2 cellular contexts compared by ENCODE assay signal in genomic region chr5:179768326-179769085, GRCh38.
TF ChIP-seq lines count a peak whose summit lies in the region.

No MANE protein-coding gene starts in this region.

TF ChIP-seq in GM23338, 12 proteins besides CTCF, POLR2A, EP300 and RAD21:
- no peak for TF ChIP-seq EZH2phosphoT487 (IDR thresholded peaks at IDR 0.05; ENCODE audit: unreplicated experiment)
- TF ChIP-seq POLR2AphosphoS5 (IDR thresholded peaks at IDR 0.05; ENCODE audit: low read depth), result no peak
- no peak for TF ChIP-seq NANOG (IDR thresholded peaks at IDR 0.05; ENCODE audit: borderline replicate concordance)

TF ChIP-seq in K562, 482 proteins besides CTCF, POLR2A, EP300 and RAD21:
- no peak for TF ChIP-seq ZFP36 (IDR thresholded peaks at IDR 0.05; ENCODE audit: low read depth, low read length, partially characterized antibody)
- TF ChIP-seq, protein P1, sequence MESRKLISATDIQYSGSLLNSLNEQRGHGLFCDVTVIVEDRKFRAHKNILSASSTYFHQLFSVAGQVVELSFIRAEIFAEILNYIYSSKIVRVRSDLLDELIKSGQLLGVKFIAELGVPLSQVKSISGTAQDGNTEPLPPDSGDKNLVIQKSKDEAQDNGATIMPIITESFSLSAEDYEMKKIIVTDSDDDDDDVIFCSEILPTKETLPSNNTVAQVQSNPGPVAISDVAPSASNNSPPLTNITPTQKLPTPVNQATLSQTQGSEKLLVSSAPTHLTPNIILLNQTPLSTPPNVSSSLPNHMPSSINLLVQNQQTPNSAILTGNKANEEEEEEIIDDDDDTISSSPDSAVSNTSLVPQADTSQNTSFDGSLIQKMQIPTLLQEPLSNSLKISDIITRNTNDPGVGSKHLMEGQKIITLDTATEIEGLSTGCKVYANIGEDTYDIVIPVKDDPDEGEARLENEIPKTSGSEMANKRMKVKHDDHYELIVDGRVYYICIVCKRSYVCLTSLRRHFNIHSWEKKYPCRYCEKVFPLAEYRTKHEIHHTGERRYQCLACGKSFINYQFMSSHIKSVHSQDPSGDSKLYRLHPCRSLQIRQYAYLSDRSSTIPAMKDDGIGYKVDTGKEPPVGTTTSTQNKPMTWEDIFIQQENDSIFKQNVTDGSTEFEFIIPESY (CRISPR knock-in tag; IDR thresholded peaks at IDR 0.05), result peak; percentile 85
- TF ChIP-seq ETV6 (IDR thresholded peaks at IDR 0.05; ENCODE audit: borderline replicate concordance in 1 of 2, low read depth in 2 of 2, low read length in 1 of 2), result no peak
- no peak for TF ChIP-seq ETV6 (CRISPR knock-in tag; IDR thresholded peaks at IDR 0.05; ENCODE audit: borderline replicate concordance)
TF ChIP-seq in K562: peak in this region for 1.
